ENCODE assay signal across 7 cellular contexts in genomic region chr6:35728663-35729348, GRCh38. TPM values are rescaled to one million over a fixed set of nuclear protein-coding genes. Genes with fewer than 3 reads are reported as not detected.
A peak's percentile ranks its signal among the peaks of the same experiment; 100 is the strongest.
DNase-seq lines count a peak whose midpoint lies in the region; ATAC-seq and TF ChIP-seq lines count a peak whose summit lies in the region.

No MANE protein-coding gene starts in this region.

- H3K4me1 ChIP-seq in esophagus muscularis mucosa (peaks cover 85 to 98% (median 91%) of the 10 kb centered on the region in 4 donors), neuronal stem cell (ENCODE audit: control insufficient read depth in 2 of 2, insufficient read depth in 1 of 2, low read depth in 1 of 2, low read length in 2 of 2) (peaks cover 41 to 45% of the 10 kb centered on the region in 2 donors)

- peak overlapping the region; percentile 57 for H2BK5ac ChIP-seq in neuronal stem cell (ENCODE audit: low read length)

- H3K9me3 Mint-ChIP-seq in activated CD4-positive, alpha-beta T cell treated with anti-CD3 and anti-CD28 coated beads for 36 hours (ENCODE audit: low read depth), result no peaks in the 10 kb centered on the region

- H3K27ac Mint-ChIP-seq in activated CD4-positive, alpha-beta T cell treated with anti-CD3 and anti-CD28 coated beads for 36 hours, result peak overlapping the region; percentile 92

- no peaks in the 10 kb centered on the region for H3K79me1 ChIP-seq in neuronal stem cell (ENCODE audit: low read depth, low read length)

- no peak overlapping the region for H2AFZ ChIP-seq in neuronal stem cell (ENCODE audit: low read length)

- H2AK5ac ChIP-seq in neuronal stem cell (ENCODE audit: low read depth, low read length), result peak overlapping the region; percentile 85

- H3K27me3 Mint-ChIP-seq in activated CD4-positive, alpha-beta T cell treated with anti-CD3 and anti-CD28 coated beads for 36 hours, result no peaks in the 10 kb centered on the region

- no peaks in the 10 kb centered on the region for H3K9me3 ChIP-seq in esophagus muscularis mucosa
- H3K9me3 ChIP-seq in neuronal stem cell (replicated peaks in 1 of 2; ENCODE audit: control insufficient read depth in 2 of 2, insufficient read depth in 1 of 2, low read depth in 1 of 2, low read length in 2 of 2), result no peaks in the 10 kb centered on the region

- peak overlapping the region; percentile 29 for H2BK120ac ChIP-seq in neuronal stem cell (ENCODE audit: low read depth, low read length)

- H2BK12ac ChIP-seq in neuronal stem cell (ENCODE audit: low read length), result peak overlapping the region; percentile 91

- no peak overlapping the region for H3K4me3 ChIP-seq in HL-60 (replicated peaks; ENCODE audit: insufficient read depth, low read length)
- H3K4me3 ChIP-seq in esophagus muscularis mucosa, result peak overlapping the region; percentile 57 to 67 (median 60)
- H3K4me3 ChIP-seq in neuronal stem cell (ENCODE audit: low read length in 2 of 2), result peak overlapping the region in 1 of 2 donors; percentile 79

- no peak overlapping the region for H3K4me2 ChIP-seq in neuronal stem cell (ENCODE audit: insufficient read depth, low read length, poor library complexity, severe bottlenecking)

- H3K9ac ChIP-seq in neuronal stem cell (ENCODE audit: low read depth, low read length, poor library complexity), result peak overlapping the region; percentile 64

- H3K18ac ChIP-seq in neuronal stem cell (ENCODE audit: low read length), result peak overlapping the region; percentile 77

- intact Hi-C loops in activated CD4-positive, alpha-beta T cell treated with anti-CD3 and anti-CD28 coated beads for 36 hours (cut with DNase I, micrococcal nuclease), result loop anchor here (1.0 to 5.0 kb wide), 4 partner anchors 10 to 948 kb away; partner anchors contain the start of genes CDKN1A (in 1 of the 2) and FKBP5 (in 1 of the 2)
- intact Hi-C loops in esophagus muscularis mucosa (cut with DNase I), result loop anchor here (5.0 kb wide), 1 partner anchor 127 kb away; no protein-coding TSS in a partner anchor

- H3K4me3 Mint-ChIP-seq in activated CD4-positive, alpha-beta T cell treated with anti-CD3 and anti-CD28 coated beads for 36 hours, result peak overlapping the region; percentile 62

- H3K23ac ChIP-seq in neuronal stem cell (ENCODE audit: low read depth, low read length, poor library complexity), result peak overlapping the region; percentile 56

- no peaks in the 10 kb centered on the region for H3K36me3 Mint-ChIP-seq in activated CD4-positive, alpha-beta T cell treated with anti-CD3 and anti-CD28 coated beads for 36 hours (ENCODE audit: low read depth)

- no peaks in the 10 kb centered on the region for H3K36me3 ChIP-seq in esophagus muscularis mucosa
- H3K36me3 ChIP-seq in neuronal stem cell (replicated peaks in 1 of 2; ENCODE audit: control insufficient read depth in 2 of 2, insufficient read depth in 2 of 2, low read length in 2 of 2), result no peaks in the 10 kb centered on the region

- TF ChIP-seq EP300 in esophagus muscularis mucosa (IDR thresholded peaks at IDR 0.05), result peak; percentile 73

- peak overlapping the region; percentile 59 for H3K14ac ChIP-seq in neuronal stem cell (ENCODE audit: low read length)

- no peak overlapping the region for H4K8ac ChIP-seq in neuronal stem cell (ENCODE audit: low read depth, low read length)

- DNase-seq in HL-60 (ENCODE audit: low read depth in 1 of 2, low spot score in 1 of 2), result peak in 1 of 2 experiments; percentile 42
- peak; percentile 69 for DNase-seq in activated CD4-positive, alpha-beta T cell treated with anti-CD3 and anti-CD28 coated beads for 36 hours
- no peak for DNase-seq in esophagus muscularis mucosa (ENCODE audit: extremely low spot score)
- no peak for DNase-seq in neuronal stem cell (ENCODE audit: low spot score)
- no peak for DNase-seq in SIG-M5 treated with dmso at 0.1 percent for 504 hours (lab: John Stamatoyannopoulos, UW; ENCODE audit: unreplicated experiment)

- ATAC-seq in activated CD4-positive, alpha-beta T cell treated with anti-CD3 and anti-CD28 coated beads for 36 hours, result no peak
- ATAC-seq in GM19452 (IDR thresholded peaks at IDR 0.05; ENCODE audit: unreplicated experiment) (no peak), GM21723 (IDR thresholded peaks at IDR 0.05; ENCODE audit: unreplicated experiment) (no peak)

- peaks cover 88% of the 10 kb centered on the region for H3K4me1 Mint-ChIP-seq in activated CD4-positive, alpha-beta T cell treated with anti-CD3 and anti-CD28 coated beads for 36 hours

- H3K27me3 ChIP-seq in HL-60 (ENCODE audit: insufficient read depth, poor library complexity, severe bottlenecking) (no peaks in the 10 kb centered on the region), esophagus muscularis mucosa (no peaks in the 10 kb centered on the region), neuronal stem cell (ENCODE audit: control insufficient read depth in 3 of 3, insufficient read depth in 3 of 3, low read depth in 1 of 3, low read length in 3 of 3) (peaks cover 0 to 5% (median 0%) of the 10 kb centered on the region in 3 experiments)

- POLR2A ChIA-PET in activated CD4-positive, alpha-beta T cell treated with anti-CD3 and anti-CD28 coated beads for 36 hours (lab: Charles Lee), result interaction anchor here (0.6 to 1.0 kb wide), 3 partner anchors 9 to 255 kb away, joined by 3 read pairs; no protein-coding TSS in a partner anchor

- TF ChIP-seq CTCF in HL-60 (IDR thresholded peaks at IDR 0.05; ENCODE audit: insufficient read depth, low read length) (no peak), esophagus muscularis mucosa (IDR thresholded peaks at IDR 0.05) (no peak)

- CTCF ChIA-PET in activated CD4-positive, alpha-beta T cell treated with anti-CD3 and anti-CD28 coated beads for 36 hours (lab: Charles Lee), result interaction anchor here (0.8 to 2.4 kb wide), 5 partner anchors 7 to 144 kb away, joined by 3 to 7 read pairs (median 5); no protein-coding TSS in a partner anchor

- TF ChIP-seq POLR2A in esophagus muscularis mucosa (IDR thresholded peaks at IDR 0.05; ENCODE audit: low read depth), result peak; percentile 13

- H3K27ac ChIP-seq in HL-60 (replicated peaks) (peak overlapping the region; percentile 80), esophagus muscularis mucosa (replicated peaks in 1 of 4) (peak overlapping the region; percentile 96 to 100 (median 98)), neuronal stem cell (replicated peaks; ENCODE audit: low read length) (no peak overlapping the region)

- 57% methylated on average over 5 of the region's 9 CpGs for WGBS in esophagus muscularis mucosa
- no CpG with 5 or more reads among the region's 9 CpGs for WGBS in neuronal stem cell (ENCODE audit: extremely low coverage in 2 of 2, insufficient read length in 2 of 2, insufficient replicate concordance in 1 of 2), 2 donors

- H4K91ac ChIP-seq in neuronal stem cell (ENCODE audit: low read depth, low read length, poor library complexity), result no peak overlapping the region

- peak overlapping the region; percentile 93 for H2BK15ac ChIP-seq in neuronal stem cell (ENCODE audit: low read length)

- H3K4ac ChIP-seq in neuronal stem cell (ENCODE audit: low read length), result no peak overlapping the region

RNA-seq across cellular contexts. Expression of gene ARMC12, which starts 8.0 kb away (rescaled TPM):
- 1 to 10 TPM; 1.3 to 3.0 TPM for total RNA-seq in activated CD4-positive, alpha-beta T cell treated with anti-CD3 and anti-CD28 coated beads for 36 hours
- 1 to 10 TPM in 1 of 4 donors, under 1 TPM in 2, not detected in 1; 0.50 to 1.0 (median 0.83) TPM for total RNA-seq in esophagus muscularis mucosa
- 1.7 TPM for polyA plus RNA-seq in neuronal stem cell (2013, experiment 1 of 2)
- polyA plus RNA-seq in neuronal stem cell (2013, experiment 2 of 2), result 2.0 TPM

RNA-seq across cellular contexts. Expression of gene FKBP5, which starts 40.1 kb away (rescaled TPM):
- total RNA-seq in activated CD4-positive, alpha-beta T cell treated with anti-CD3 and anti-CD28 coated beads for 36 hours, result 100 to 1,000 TPM; 140 to 141 TPM
- total RNA-seq in esophagus muscularis mucosa, result 100 to 1,000 TPM; 477 to 689 (median 593) TPM
- polyA plus RNA-seq in neuronal stem cell (2013, experiment 1 of 2), result 30.2 TPM
- polyA plus RNA-seq in neuronal stem cell (2013, experiment 2 of 2), result 30.5 TPM

RNA-seq across cellular contexts. Expression of gene CLPSL2, which starts 47.6 kb away (rescaled TPM):
- total RNA-seq in activated CD4-positive, alpha-beta T cell treated with anti-CD3 and anti-CD28 coated beads for 36 hours, result not detected
- total RNA-seq in esophagus muscularis mucosa, result not detected
- 4.3 TPM for polyA plus RNA-seq in neuronal stem cell (2013, experiment 1 of 2)
- 5.3 TPM for polyA plus RNA-seq in neuronal stem cell (2013, experiment 2 of 2)

RNA-seq across cellular contexts. Expression of gene CLPSL1, which starts 52.0 kb away (rescaled TPM):
- not detected for total RNA-seq in activated CD4-positive, alpha-beta T cell treated with anti-CD3 and anti-CD28 coated beads for 36 hours
- total RNA-seq in esophagus muscularis mucosa, result not detected
- 0.84 TPM for polyA plus RNA-seq in neuronal stem cell (2013, experiment 1 of 2)
- 0.64 TPM for polyA plus RNA-seq in neuronal stem cell (2013, experiment 2 of 2)
